In the genomic region with DNA sequence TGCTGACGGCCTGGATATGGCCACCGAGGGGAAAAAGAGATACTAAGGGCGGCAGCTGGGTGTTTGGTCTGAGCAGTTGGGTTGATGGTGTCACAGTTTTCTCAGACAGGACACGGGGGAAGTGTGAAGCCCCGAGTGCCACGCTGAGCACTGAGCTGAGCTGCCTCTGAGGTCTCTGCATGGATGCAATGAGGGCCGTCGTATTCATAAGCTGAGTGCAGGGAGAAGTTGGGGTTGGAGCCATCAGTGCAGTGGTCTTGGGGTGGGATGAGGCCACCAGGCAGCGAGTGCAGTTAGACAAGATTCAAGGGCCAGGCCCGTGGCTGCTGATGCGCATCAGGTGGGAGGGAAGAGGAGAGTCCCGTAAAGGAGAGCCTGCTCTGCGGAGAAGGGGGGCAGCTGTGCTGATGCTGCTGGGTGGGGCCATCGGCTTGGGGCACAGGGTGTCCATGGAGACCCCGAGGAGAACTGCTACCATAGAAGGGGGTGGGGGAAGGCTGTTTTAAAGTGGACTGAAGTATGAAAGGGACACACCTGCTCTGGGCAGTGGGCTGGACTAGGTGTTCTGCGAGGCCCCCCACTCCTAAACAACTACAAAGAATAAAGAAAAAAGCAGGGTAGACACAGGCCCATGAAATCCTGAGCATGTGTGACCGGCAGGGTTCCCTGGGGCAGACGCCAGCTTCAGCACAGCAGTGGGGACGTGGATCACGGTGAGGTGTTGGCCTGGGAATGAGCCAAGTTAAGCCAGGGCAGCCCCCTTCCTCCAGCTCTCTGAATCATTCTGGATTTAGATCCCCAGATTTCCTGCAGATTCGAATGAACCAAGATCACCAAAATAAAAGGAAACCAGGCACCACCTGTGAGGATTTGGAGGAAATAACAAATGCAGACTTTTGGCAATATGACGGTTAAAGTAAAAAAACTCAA, we compare ENCODE assay signal across 15 cellular contexts. TPM values are rescaled to one million over a fixed set of nuclear protein-coding genes. Genes with fewer than 3 reads are reported as not detected.
"Had no signal": no experiment of that assay in that cellular context is flagged by ENCODE, and none has a peak within 500 bp of the region (broad histone marks: within the 10 kb centered on the region; RNA-seq: fewer than 3 reads in every experiment).

No MANE protein-coding gene starts in this region.

- H3K4me1 ChIP-seq: pancreas had no signal

- H3K27me3 ChIP-seq: breast epithelium, esophagus muscularis mucosa, pancreas, suprapubic skin had no signal

- H3K27ac ChIP-seq: breast epithelium, esophagus muscularis mucosa, pancreas, skin epidermis, suprapubic skin had no signal

- DNase-seq: activated naive CD4-positive, alpha-beta T cell treated with Interleukin-2 at 50 U/mL for 16 hours; activated T-cell treated with anti-CD3 and anti-CD28 coated beads for 4 hours; stimulated activated CD4-positive, alpha-beta T cell treated with anti-CD3 and anti-CD28 coated beads, Interleukin-4, amount 100 ng/mL, for 24 hours; stimulated activated naive CD4-positive, alpha-beta T cell; SW 1271; trophoblast cell had no signal

- H3K4me3 Mint-ChIP-seq: mesothelial cell of epicardium, neural crest cell had no signal

- H3K4me1 Mint-ChIP-seq: neural crest cell had no signal

- H3K4me3 ChIP-seq: breast epithelium, esophagus muscularis mucosa, pancreas, skin epidermis, suprapubic skin had no signal

- H3K27ac Mint-ChIP-seq: mesothelial cell of epicardium had no signal

- ATAC-seq: pancreas had no signal

- H3K9me3 ChIP-seq: breast epithelium, esophagus muscularis mucosa, pancreas, suprapubic skin had no signal

RNA-seq across cellular contexts. Expression of a gene that starts 19.7 kb away (rescaled TPM):
- total RNA-seq: activated CD8-positive, alpha-beta memory T cell treated with anti-CD3 and anti-CD28 coated beads for 36 hours; T-helper 2 cell treated with Interferon-gamma antibody and Interleukin-4, amounts not matched to agents 100 ng/mL and 5 ng/mL, for 36 hours had no signal
